In the genomic region with DNA sequence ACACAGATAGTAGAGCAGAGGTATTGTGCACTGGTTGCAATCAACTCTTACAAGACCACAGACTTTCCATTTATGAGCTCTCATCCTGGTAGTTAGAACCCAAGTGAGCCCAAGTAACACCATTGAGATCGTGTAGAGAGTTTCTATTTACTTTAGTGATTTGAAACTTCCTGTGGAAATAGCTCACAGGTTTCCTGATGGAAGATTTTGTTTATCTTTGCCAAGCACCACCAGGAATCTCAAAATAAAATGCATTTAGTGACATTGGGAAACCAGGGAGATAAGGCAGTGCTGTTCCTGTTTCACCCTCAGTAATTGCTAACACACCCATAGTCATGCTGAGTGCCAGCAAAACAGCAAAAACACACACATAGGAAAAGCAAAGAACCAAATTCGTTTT, we compare ENCODE assay signal across 21 cellular contexts.
DNase-seq lines count a peak whose midpoint lies in the region; ATAC-seq, FAIRE-seq and TF ChIP-seq lines count a peak whose summit lies in the region.
"Had no signal": no experiment of that assay in that cellular context is flagged by ENCODE, and none has a peak within 500 bp of the region (broad histone marks: within the 10 kb centered on the region; RNA-seq: fewer than 3 reads in every experiment).

No MANE protein-coding gene starts in this region.

- intact Hi-C loops in left cardiac atrium (cut with DNase I), result loop anchor here in 1 of 2 donors (5.0 kb wide), 1 partner anchor 65 kb away; no protein-coding TSS in a partner anchor

- no peaks in the 10 kb centered on the region for H4K20me1 ChIP-seq in H9 (ENCODE audit: control insufficient read depth, insufficient read depth, insufficient read length)

- H2BK120ac ChIP-seq in H9 (ENCODE audit: low read depth, low read length, poor library complexity, severe bottlenecking), result no peak overlapping the region

- TF ChIP-seq CTCF in H9 (conservative IDR thresholded peaks at IDR 0.05), result no peak
- TF ChIP-seq CTCF in VCaP (conservative IDR thresholded peaks at IDR 0.05), result no peak
- TF ChIP-seq CTCF in chondrocyte (IDR thresholded peaks at IDR 0.05), result no peak

- no peak overlapping the region for H3K9ac ChIP-seq in H9 (ENCODE audit: extremely low read depth, insufficient read length, low read length)
- H3K9ac ChIP-seq in skeletal muscle tissue (ENCODE audit: low read depth in 1 of 3, low read length in 3 of 3), result no peak overlapping the region
- H3K9ac ChIP-seq: KMS-11 had no signal

- no peak overlapping the region for H2BK5ac ChIP-seq in H9 (ENCODE audit: insufficient read length, low read length)

- no peak overlapping the region for H4K8ac ChIP-seq in H9 (replicated peaks; ENCODE audit: insufficient read length, low read depth, low read length)

- DNase-seq in H9, result no peak
- no peak for DNase-seq in left cardiac atrium
- DNase-seq in GM19239 (ENCODE audit: insufficient read length, low spot score), result no peak
- no peak for DNase-seq in chondrocyte (ENCODE audit: low spot score)
- DNase-seq: activated CD8-positive, alpha-beta T cell treated with anti-CD3 and anti-CD28 coated beads, Interleukin-2, amount 10 ng/mL, durations not matched to agents 7 days and 5 days; activated naive CD4-positive, alpha-beta T cell treated with anti-CD3 and anti-CD28 coated beads, Interleukin-2, amount 10 ng/mL, durations not matched to agents 7 days and 5 days; activated T-cell treated with anti-CD3 and anti-CD28 coated beads, Interleukin-2, amount 50 U/mL, for 4 hours; AML-193; cortex of kidney; NCI-H2081; NCI-H510A treated with DMSO at 0.1 percent for 48 hours; stimulated activated naive CD4-positive, alpha-beta T cell; thyroid gland; WERI-Rb-1 had no signal

- H3K4me1 ChIP-seq in H9 (ENCODE audit: insufficient read depth, low read length), result peaks cover 2% of the 10 kb centered on the region; the same call in 1 of the 2 replicates
- peaks cover 3 to 8% (median 3%) of the 10 kb centered on the region in 3 donors for H3K4me1 ChIP-seq in skeletal muscle tissue (ENCODE audit: control insufficient read depth in 3 of 3, insufficient read depth in 3 of 3, low read length in 3 of 3)
- H3K4me1 ChIP-seq: thyroid gland had no signal

- H3K36me3 Mint-ChIP-seq in H9 (ENCODE audit: insufficient read depth in 1 of 3, low read depth in 3 of 3), result peaks cover 46 to 74% (median 67%) of the 10 kb centered on the region in 3 experiments; a peak in 6 of 7 replicates
- H3K36me3 Mint-ChIP-seq in chondrocyte (ENCODE audit: low read depth), result no peaks in the 10 kb centered on the region
- H3K36me3 Mint-ChIP-seq: activated naive CD4-positive, alpha-beta T cell treated with anti-CD3 and anti-CD28 coated beads, Interleukin-2, amount 10 ng/mL, durations not matched to agents 7 days and 5 days had no signal

- H3K4me1 Mint-ChIP-seq in H9, result peaks cover 46 to 48% of the 10 kb centered on the region in 2 experiments
- peaks cover 7% of the 10 kb centered on the region for H3K4me1 Mint-ChIP-seq in chondrocyte (ENCODE audit: low read depth)
- H3K4me1 Mint-ChIP-seq: activated naive CD4-positive, alpha-beta T cell treated with anti-CD3 and anti-CD28 coated beads, Interleukin-2, amount 10 ng/mL, durations not matched to agents 7 days and 5 days had no signal

- no peak overlapping the region for H3K4me2 ChIP-seq in H9 (ENCODE audit: insufficient read depth, insufficient read length, low read length)
- H3K4me2 ChIP-seq: KMS-11 had no signal

- H3K79me1 ChIP-seq in H9 (ENCODE audit: insufficient read depth, low read depth, low read length, poor library complexity, severe bottlenecking), result no peaks in the 10 kb centered on the region

- H3K9me3 Mint-ChIP-seq in H9 (no peaks in the 10 kb centered on the region), chondrocyte (ENCODE audit: low read depth) (no peaks in the 10 kb centered on the region)
- H3K9me3 Mint-ChIP-seq: activated naive CD4-positive, alpha-beta T cell treated with anti-CD3 and anti-CD28 coated beads, Interleukin-2, amount 10 ng/mL, durations not matched to agents 7 days and 5 days; activated T-cell treated with anti-CD3 and anti-CD28 coated beads, Interleukin-2, amount 50 U/mL, for 4 hours had no signal

- H3K79me2 ChIP-seq in H9 (ENCODE audit: insufficient read depth, low read length), result no peaks in the 10 kb centered on the region

- H2AFZ ChIP-seq in H9 (ENCODE audit: low read length), result no peak overlapping the region

- H3K4me3 ChIP-seq in skeletal muscle tissue (ENCODE audit: low read length in 3 of 3), result no peak overlapping the region
- H3K4me3 ChIP-seq: thyroid gland had no signal

- no peak overlapping the region for H3K23ac ChIP-seq in H9 (ENCODE audit: insufficient read length, low read depth, low read length)

- H3K56ac ChIP-seq in H9 (ENCODE audit: insufficient read length, low read depth, low read length), result no peak overlapping the region

- H3K27ac ChIP-seq in H9 (ENCODE audit: insufficient read length, low read depth, low read length) (no peak overlapping the region), VCaP (peak overlapping the region; percentile 74), skeletal muscle tissue (ENCODE audit: low read depth, low read length) (peak overlapping the region; percentile 36)
- H3K27ac ChIP-seq: epithelial cell of prostate, KMS-11, WERI-Rb-1 had no signal

- H3K9me3 ChIP-seq in H9 (ENCODE audit: control insufficient read depth, low read depth, low read length) (no peaks in the 10 kb centered on the region), skeletal muscle tissue (ENCODE audit: control insufficient read depth in 3 of 3, low read length in 3 of 3) (no peaks in the 10 kb centered on the region)
- H3K9me3 ChIP-seq: thyroid gland had no signal

- no peak overlapping the region for H4K5ac ChIP-seq in H9 (ENCODE audit: insufficient read length, low read depth, low read length)

- H3K27ac Mint-ChIP-seq in H9, result peak overlapping the region in 2 of 3 experiments; percentile 2 to 66; a peak in 3 of 7 replicates
- no peak overlapping the region for H3K27ac Mint-ChIP-seq in chondrocyte (ENCODE audit: unreplicated experiment)
- H3K27ac Mint-ChIP-seq: activated CD8-positive, alpha-beta T cell treated with anti-CD3 and anti-CD28 coated beads, Interleukin-2, amount 10 ng/mL, durations not matched to agents 7 days and 5 days; activated naive CD4-positive, alpha-beta T cell treated with anti-CD3 and anti-CD28 coated beads, Interleukin-2, amount 10 ng/mL, durations not matched to agents 7 days and 5 days had no signal

- no peak overlapping the region for H3K4ac ChIP-seq in H9 (ENCODE audit: low read depth, low read length)

- H4K91ac ChIP-seq in H9 (ENCODE audit: insufficient read length, low read depth, low read length), result no peak overlapping the region

- no peak overlapping the region for H2AK5ac ChIP-seq in H9 (ENCODE audit: insufficient read length, low read length)

- no peak overlapping the region for H2BK15ac ChIP-seq in H9 (ENCODE audit: low read depth, low read length)

- no peak overlapping the region for H3K14ac ChIP-seq in H9 (ENCODE audit: insufficient read depth, low read length)

- H3K36me3 ChIP-seq in skeletal muscle tissue (ENCODE audit: control insufficient read depth in 3 of 3, insufficient read depth in 3 of 3, low read length in 3 of 3), result no peaks in the 10 kb centered on the region
- H3K36me3 ChIP-seq: thyroid gland, WERI-Rb-1 had no signal

- no peak overlapping the region for H2BK12ac ChIP-seq in H9 (ENCODE audit: insufficient read length, low read depth, low read length)

- ATAC-seq in left cardiac atrium (peak; percentile 70 to 74), HG03571 (IDR thresholded peaks at IDR 0.05; ENCODE audit: unreplicated experiment) (no peak)
- ATAC-seq: activated CD8-positive, alpha-beta T cell treated with anti-CD3 and anti-CD28 coated beads, Interleukin-2, amount 10 ng/mL, durations not matched to agents 7 days and 5 days; activated T-cell treated with anti-CD3 and anti-CD28 coated beads, Interleukin-2, amount 50 U/mL, for 4 hours; sciatic nerve had no signal

- no peak overlapping the region for H2BK20ac ChIP-seq in H9 (ENCODE audit: low read depth, low read length, poor library complexity, severe bottlenecking)

- H3K27me3 Mint-ChIP-seq in H9 (ENCODE audit: low read depth) (no peaks in the 10 kb centered on the region), chondrocyte (ENCODE audit: low read depth) (no peaks in the 10 kb centered on the region)

- no peak for FAIRE-seq in GM19239 (lab: Jason Lieb, UNC)
- FAIRE-seq: frontal cortex had no signal

- no peak overlapping the region for H3K18ac ChIP-seq in H9 (ENCODE audit: insufficient read length, low read depth, low read length)

- H3T11ph ChIP-seq in H9 (ENCODE audit: low read length), result no peak overlapping the region

- H3K23me2 ChIP-seq in H9 (ENCODE audit: insufficient read length, low read depth, low read length, poor library complexity, severe bottlenecking), result no peaks in the 10 kb centered on the region

- no CpG with 5 or more reads among the region's 2 CpGs for WGBS in H9 (ENCODE audit: extremely low coverage, insufficient read length, low lambda C conversion rate)

- H3K27me3 ChIP-seq in H9 (ENCODE audit: insufficient read depth, low read length), result no peaks in the 10 kb centered on the region
- H3K27me3 ChIP-seq in skeletal muscle tissue (ENCODE audit: control insufficient read depth in 3 of 3, insufficient read depth in 3 of 3, low read length in 3 of 3), result peaks cover 0 to 3% (median 0%) of the 10 kb centered on the region in 3 donors
- H3K27me3 ChIP-seq: thyroid gland had no signal

- H3K4me3 Mint-ChIP-seq in H9 (no peak overlapping the region), chondrocyte (ENCODE audit: unreplicated experiment) (no peak overlapping the region)
- H3K4me3 Mint-ChIP-seq: activated CD8-positive, alpha-beta T cell treated with anti-CD3 and anti-CD28 coated beads, Interleukin-2, amount 10 ng/mL, durations not matched to agents 7 days and 5 days; activated naive CD4-positive, alpha-beta T cell treated with anti-CD3 and anti-CD28 coated beads, Interleukin-2, amount 10 ng/mL, durations not matched to agents 7 days and 5 days; activated T-cell treated with anti-CD3 and anti-CD28 coated beads, Interleukin-2, amount 50 U/mL, for 4 hours had no signal
